ENCODE assay signal across 9 cellular contexts in genomic region chr19:50581795-50582660, GRCh38. TPM values are rescaled to one million over a fixed set of nuclear protein-coding genes. Genes with fewer than 3 reads are reported as not detected.
"Had no signal": no experiment of that assay in that cellular context is flagged by ENCODE, and none has a peak within 500 bp of the region (broad histone marks: within the 10 kb centered on the region; RNA-seq: fewer than 3 reads in every experiment).

No MANE protein-coding gene starts in this region.

RNA-seq across cellular contexts. Expression of gene LRRC4B, which starts 13.8 kb away (rescaled TPM):
- total RNA-seq: myocyte; naive thymus-derived CD8-positive, alpha-beta T cell; natural killer cell treated with Interleukin-12 subunit alpha and Interleukin-12 subunit beta and Interleukin-15 and Interleukin-18, amount 100 ng/mL, for 72 hours; osteoblast had no signal
- polyA plus RNA-seq: naive thymus-derived CD8-positive, alpha-beta T cell had no signal

RNA-seq across cellular contexts. Expression of gene SYT3, which starts 57.7 kb away (rescaled TPM):
- total RNA-seq: myocyte; natural killer cell treated with Interleukin-12 subunit alpha and Interleukin-12 subunit beta and Interleukin-15 and Interleukin-18, amount 100 ng/mL, for 72 hours; pulmonary artery endothelial cell; sciatic nerve; subcutaneous adipose tissue; thoracic aorta; tibial nerve had no signal
